8 cellular contexts compared by ENCODE assay signal in the genomic region with DNA sequence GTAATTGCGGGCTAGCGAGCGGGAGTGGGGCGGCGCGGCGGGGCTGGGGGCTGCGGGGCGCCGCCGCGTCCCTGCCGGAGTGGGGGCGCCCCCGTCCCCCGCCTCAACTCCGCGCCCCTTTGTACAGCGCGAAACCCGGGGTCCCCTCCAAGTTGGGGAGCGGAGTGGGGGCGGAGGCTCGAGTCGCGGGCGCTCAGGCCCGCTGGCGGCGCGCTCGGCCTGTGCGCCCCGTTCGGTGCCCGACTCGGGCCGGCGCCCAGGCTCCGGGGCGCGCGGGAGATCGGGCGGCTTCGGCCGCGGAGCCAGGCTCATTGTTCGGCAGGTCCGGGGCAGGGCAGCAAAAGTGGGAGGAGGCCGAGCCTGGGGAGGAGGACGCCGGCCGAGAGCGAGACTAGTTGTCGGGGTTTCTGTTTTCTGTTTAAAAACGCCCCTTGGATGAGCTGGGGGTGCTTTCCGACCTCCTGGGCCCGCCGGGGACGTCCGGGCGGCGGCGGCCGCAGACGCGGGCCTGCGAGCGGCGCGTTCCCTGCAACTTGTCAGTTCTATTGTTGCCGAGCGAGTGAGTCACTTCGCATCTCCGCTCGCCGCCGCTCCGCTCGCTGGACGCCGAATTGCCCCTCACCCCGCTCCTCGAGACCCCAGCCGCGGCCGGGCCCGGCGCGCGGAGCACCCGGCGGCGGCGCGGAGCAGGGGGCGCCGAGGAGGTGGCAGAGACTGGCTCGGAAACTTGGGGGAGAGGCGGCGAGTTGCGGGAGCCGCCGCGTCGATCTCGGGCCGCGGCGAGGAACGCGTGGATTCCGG. TPM values are rescaled to one million over a fixed set of nuclear protein-coding genes. Genes with fewer than 3 reads are reported as not detected.
DNase-seq lines count a peak whose midpoint lies in the region; ATAC-seq and TF ChIP-seq lines count a peak whose summit lies in the region.

No MANE protein-coding gene starts in this region.

- DNase-seq in EL = peak; percentile 66
- DNase-seq in Jurkat, Clone E6-1 (ENCODE audit: low read depth, low spot score) = no peak
- DNase-seq in WERI-Rb-1 = peak; percentile 26
- DNase-seq in breast epithelium (ENCODE audit: low spot score in 2 of 2) = peak; percentile 34 to 60
- peak; percentile 73 to 76 (median 74) for DNase-seq in immature natural killer cell
- DNase-seq in stimulated activated CD4-positive, alpha-beta T cell treated with anti-CD3 and anti-CD28 coated beads, Interleukin-12 subunit alpha, Interleukin-12 subunit beta, amount 100 ng/mL, for 4 hours = peak; percentile 55
- no peak for DNase-seq in NCI-H187 (lab: John Stamatoyannopoulos, UW)

- H3K4me3 ChIP-seq in Jurkat, Clone E6-1 (ENCODE audit: low read length) = peak overlapping the region; percentile 96
- peak overlapping the region; percentile 94 for H3K4me3 ChIP-seq in WERI-Rb-1 (ENCODE audit: low read depth, low read length)
- H3K4me3 ChIP-seq in breast epithelium = peak overlapping the region; percentile 83 to 87 (median 85)

- no peak for TF ChIP-seq POLR2A in breast epithelium (IDR thresholded peaks at IDR 0.05)

- H3K9me3 Mint-ChIP-seq in immature natural killer cell = no peaks in the 10 kb centered on the region

- no peaks in the 10 kb centered on the region for H3K4me1 ChIP-seq in breast epithelium

- intact Hi-C loops in breast epithelium (cut with DNase I; ENCODE audit: low total_unique reads) = no loop called here

- H3K36me3 ChIP-seq in WERI-Rb-1 (peaks cover 52% of the 10 kb centered on the region), breast epithelium (peaks cover 5% of the 10 kb centered on the region)

- TF ChIP-seq CTCF in WERI-Rb-1 (IDR thresholded peaks at IDR 0.05; ENCODE audit: low read depth, low read length) = no peak
- TF ChIP-seq CTCF in breast epithelium (IDR thresholded peaks at IDR 0.05) = no peak

- peak; percentile 31 for ATAC-seq in GM21528 (IDR thresholded peaks at IDR 0.05; ENCODE audit: low FRiP score, unreplicated experiment)

- peaks cover 5% of the 10 kb centered on the region for H3K9me3 ChIP-seq in WERI-Rb-1 (ENCODE audit: severe bottlenecking)
- no peaks in the 10 kb centered on the region for H3K9me3 ChIP-seq in breast epithelium

- peaks cover 0 to 7% (median 0%) of the 10 kb centered on the region in 3 donors for H3K36me3 Mint-ChIP-seq in immature natural killer cell

- H3K27me3 ChIP-seq in WERI-Rb-1 (ENCODE audit: insufficient read depth, low read depth, severe bottlenecking) (no peaks in the 10 kb centered on the region), breast epithelium (no peaks in the 10 kb centered on the region)

- peaks cover 45 to 60% of the 10 kb centered on the region in 2 donors for H3K4me1 Mint-ChIP-seq in immature natural killer cell

- H3K27ac Mint-ChIP-seq in immature natural killer cell = peak overlapping the region; percentile 65 to 91 (median 88)

- H3K4me3 Mint-ChIP-seq in immature natural killer cell = peak overlapping the region; percentile 82 to 93 (median 89)

- peak overlapping the region; percentile 96 for H3K27ac ChIP-seq in WERI-Rb-1
- H3K27ac ChIP-seq in breast epithelium = peak overlapping the region; percentile 94 to 96

- H3K27me3 Mint-ChIP-seq in immature natural killer cell (ENCODE audit: low read depth in 3 of 3) = peaks cover 0 to 20% (median 17%) of the 10 kb centered on the region in 3 donors

RNA-seq across cellular contexts. Expression of a gene that starts 0.7 kb away (rescaled TPM):
- polyA plus RNA-seq in Jurkat, Clone E6-1 (2012; ENCODE audit: insufficient read depth, insufficient read length) = 98.4 TPM
- total RNA-seq in breast epithelium = 100 to 1,000 TPM; 164 to 198 (median 174) TPM
- 10 to 100 TPM; 34.7 to 79.4 (median 57.6) TPM for polyA plus RNA-seq in immature natural killer cell

Comparison
In these comparisons a context has a peak if more than half of its experiments do, and no peak if none do; other contexts are left out.
1. DNase-seq: peak in EL (single experiment), WERI-Rb-1 (single experiment), breast epithelium (2 of 2), immature natural killer cell (3 of 3) and stimulated activated CD4-positive, alpha-beta T cell treated with anti-CD3 and anti-CD28 coated beads, Interleukin-12 subunit alpha, Interleukin-12 subunit beta, amount 100 ng/mL, for 4 hours (single experiment); none in Jurkat, Clone E6-1 (single experiment) and NCI-H187 (0 of 2).
2. Peak in every context shown above with its lines, with median percentiles within 50 percentile points of each other: H3K4me3 ChIP-seq.